ENCODE assay signal across 8 cellular contexts in the genomic region with DNA sequence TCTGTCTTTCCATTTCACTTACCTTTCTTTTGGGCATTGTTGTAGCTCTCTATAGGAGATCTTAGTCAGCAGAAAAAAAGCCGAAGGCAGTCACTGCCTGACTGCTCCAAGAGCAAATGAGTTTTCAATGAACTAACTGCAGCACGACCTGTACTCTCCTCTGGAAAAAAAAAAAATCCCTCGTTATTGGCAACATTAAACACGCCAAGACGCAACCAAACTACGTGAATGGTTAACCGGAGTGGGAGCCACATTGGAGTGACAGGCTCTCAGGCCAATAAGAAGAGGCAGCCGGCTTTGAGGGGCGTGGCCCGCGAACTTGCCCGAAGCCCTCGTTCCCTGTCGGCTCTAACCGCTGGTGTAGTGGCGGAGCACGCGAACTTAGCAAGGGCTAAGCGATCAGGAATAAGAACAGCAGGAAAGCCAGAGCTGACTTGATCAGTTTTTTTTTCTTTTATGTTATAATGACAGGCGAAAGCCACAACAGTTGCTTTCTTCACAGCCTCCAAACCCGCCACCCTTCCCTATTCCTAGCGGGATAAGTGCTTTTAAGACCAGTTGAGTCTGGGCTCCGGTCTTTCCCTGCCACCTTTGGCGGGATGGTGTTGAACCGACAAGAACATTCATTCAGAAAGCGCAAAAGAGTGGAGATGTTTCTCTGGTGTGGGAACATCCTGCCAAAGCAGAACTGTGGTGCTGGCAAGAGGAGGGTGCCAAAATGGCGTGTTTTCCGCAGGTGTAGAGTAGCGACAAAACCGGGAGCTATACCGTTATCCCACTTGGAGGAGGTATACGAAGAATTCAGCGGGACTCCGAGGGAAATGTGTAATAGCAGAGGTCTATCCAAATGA.
DNase-seq lines count a peak whose midpoint lies in the region; ATAC-seq and FAIRE-seq lines count a peak whose summit lies in the region.

No MANE protein-coding gene starts in this region.

- peak; percentile 97 for ATAC-seq in HG03432 (IDR thresholded peaks at IDR 0.05; ENCODE audit: unreplicated experiment)
- ATAC-seq in activated CD8-positive, alpha-beta memory T cell treated with anti-CD3 and anti-CD28 coated beads, Interleukin-2, amount 10 ng/mL, durations not matched to agents 7 days and 5 days: peak; percentile 97

- no CpG with 5 or more reads among the region's 34 CpGs for WGBS in mesendoderm (ENCODE audit: extremely low coverage, insufficient coverage, low lambda C conversion rate)

- H3K36me3 Mint-ChIP-seq in activated CD8-positive, alpha-beta memory T cell treated with anti-CD3 and anti-CD28 coated beads, Interleukin-2, amount 10 ng/mL, durations not matched to agents 7 days and 5 days: no peaks in the 10 kb centered on the region

- peak overlapping the region; percentile 82 for H3K4me3 Mint-ChIP-seq in activated CD8-positive, alpha-beta memory T cell treated with anti-CD3 and anti-CD28 coated beads, Interleukin-2, amount 10 ng/mL, durations not matched to agents 7 days and 5 days

- no peaks in the 10 kb centered on the region for H3K36me3 ChIP-seq in mesendoderm (ENCODE audit: control insufficient read depth, insufficient read depth, low read length)

- peak overlapping the region; percentile 37 for H3K56ac ChIP-seq in mesendoderm (ENCODE audit: low read length)

- H3K79me2 ChIP-seq in mesendoderm (ENCODE audit: control insufficient read depth, insufficient read depth, low read length): no peaks in the 10 kb centered on the region

- H3K4me3 ChIP-seq in mesendoderm (ENCODE audit: low read length): peak overlapping the region; percentile 66

- no peak overlapping the region for H3K23ac ChIP-seq in mesendoderm (ENCODE audit: low read length)

- DNase-seq in Ammon's horn (ENCODE audit: low spot score) (peak; percentile 91), GM19238 (ENCODE audit: insufficient read length, low spot score) (peak; percentile 37), NOMO-1 (lab: John Stamatoyannopoulos, UW; ENCODE audit: unreplicated experiment in 2 of 2) (peak; percentile 72 to 79), mesendoderm (peak; percentile 94)
- peak; percentile 90 for DNase-seq in activated CD8-positive, alpha-beta memory T cell treated with anti-CD3 and anti-CD28 coated beads, Interleukin-2, amount 10 ng/mL, durations not matched to agents 7 days and 5 days
- peak; percentile 47 for DNase-seq in stimulated activated CD8-positive, alpha-beta memory T cell treated with anti-CD3 and anti-CD28 coated beads, Interleukin-12 subunit alpha, Interleukin-12 subunit beta, amount 100 ng/mL, for 24 hours (ENCODE audit: extremely low read depth)

- FAIRE-seq in endometrium (lab: Jason Lieb, UNC): peak; percentile 61

- H3K27ac ChIP-seq in mesendoderm (ENCODE audit: low read depth, low read length): no peak overlapping the region

- no peak overlapping the region for H4K5ac ChIP-seq in mesendoderm (ENCODE audit: low read length)

- H3K27ac Mint-ChIP-seq in activated CD8-positive, alpha-beta memory T cell treated with anti-CD3 and anti-CD28 coated beads, Interleukin-2, amount 10 ng/mL, durations not matched to agents 7 days and 5 days: peak overlapping the region; percentile 80

- H2BK15ac ChIP-seq in mesendoderm (replicated peaks; ENCODE audit: low read depth): no peak overlapping the region

- no peaks in the 10 kb centered on the region for H3K9me3 Mint-ChIP-seq in activated CD8-positive, alpha-beta memory T cell treated with anti-CD3 and anti-CD28 coated beads, Interleukin-2, amount 10 ng/mL, durations not matched to agents 7 days and 5 days (ENCODE audit: low read depth)

- H2BK5ac ChIP-seq in mesendoderm (ENCODE audit: low read length): no peak overlapping the region

- H3K18ac ChIP-seq in mesendoderm (ENCODE audit: low read length): no peak overlapping the region

- CTCF ChIA-PET in activated CD8-positive, alpha-beta memory T cell treated with anti-CD3 and anti-CD28 coated beads, Interleukin-2, amount 10 ng/mL, durations not matched to agents 7 days and 5 days (lab: Charles Lee): no interaction called here

- H3K27me3 ChIP-seq in mesendoderm (ENCODE audit: insufficient read depth, low read length, poor library complexity): no peaks in the 10 kb centered on the region

- H3K79me1 ChIP-seq in mesendoderm (ENCODE audit: low read length): no peaks in the 10 kb centered on the region

- H3K9ac ChIP-seq in mesendoderm (ENCODE audit: low read length): peak overlapping the region; percentile 68

- H3K4ac ChIP-seq in mesendoderm (ENCODE audit: low read depth, low read length): no peak overlapping the region

- H2AK5ac ChIP-seq in mesendoderm (ENCODE audit: low read length): no peak overlapping the region

- H3K27me3 Mint-ChIP-seq in activated CD8-positive, alpha-beta memory T cell treated with anti-CD3 and anti-CD28 coated beads, Interleukin-2, amount 10 ng/mL, durations not matched to agents 7 days and 5 days: peaks cover 18% of the 10 kb centered on the region

- H3K4me2 ChIP-seq in mesendoderm (ENCODE audit: low read length): peak overlapping the region; percentile 59

- peaks cover 7% of the 10 kb centered on the region for H3K4me1 Mint-ChIP-seq in activated CD8-positive, alpha-beta memory T cell treated with anti-CD3 and anti-CD28 coated beads, Interleukin-2, amount 10 ng/mL, durations not matched to agents 7 days and 5 days

- no peaks in the 10 kb centered on the region for H3K4me1 ChIP-seq in mesendoderm (ENCODE audit: control insufficient read depth, low read depth, low read length)

- no peak overlapping the region for H4K8ac ChIP-seq in mesendoderm (ENCODE audit: low read depth, low read length)

- H2BK120ac ChIP-seq in mesendoderm (ENCODE audit: low read depth, low read length): no peak overlapping the region

Comparison
In these comparisons a context has a peak if more than half of its experiments do, and no peak if none do; other contexts are left out.
1. DNase-seq: peak in every context shown above with its lines; median percentile 94 in mesendoderm; 91 in Ammon's horn; 90 in activated CD8-positive, alpha-beta memory T cell treated with anti-CD3 and anti-CD28 coated beads, Interleukin-2, amount 10 ng/mL, durations not matched to agents 7 days and 5 days; 76 in NOMO-1; 47 in stimulated activated CD8-positive, alpha-beta memory T cell treated with anti-CD3 and anti-CD28 coated beads, Interleukin-12 subunit alpha, Interleukin-12 subunit beta, amount 100 ng/mL, for 24 hours; 37 in GM19238.